36 cellular contexts compared by ENCODE assay signal in genomic region chr2:16173893-16174692, GRCh38.
"Had no signal": no experiment of that assay in that cellular context is flagged by ENCODE, and none has a peak within 500 bp of the region (broad histone marks: within the 10 kb centered on the region; RNA-seq: fewer than 3 reads in every experiment).

No MANE protein-coding gene starts in this region.

- H3K36me3 Mint-ChIP-seq: activated CD4-positive, alpha-beta memory T cell treated with anti-CD3 and anti-CD28 coated beads for 36 hours; activated naive CD4-positive, alpha-beta T cell treated with anti-CD3 and anti-CD28 coated beads, Interleukin-2, amount 50 U/mL, for 72 hours; activated naive CD8-positive, alpha-beta T cell treated with anti-CD3 and anti-CD28 coated beads for 36 hours; brain had no signal

- H3K4me1 ChIP-seq: adrenal gland had no signal

- H3K9me3 ChIP-seq: adrenal gland had no signal

- H3K27me3 Mint-ChIP-seq: activated B cell treated with CpG ODN at 0.5 μM for 24 hours; activated CD4-positive, alpha-beta memory T cell treated with anti-CD3 and anti-CD28 coated beads for 36 hours; activated CD4-positive, alpha-beta T cell treated with anti-CD3 and anti-CD28 coated beads, Interleukin-2, amount 10 ng/mL, durations not matched to agents 24 days and 14 days; activated CD8-positive, alpha-beta T cell treated with anti-CD3 and anti-CD28 coated beads for 36 hours; activated naive CD8-positive, alpha-beta T cell treated with anti-CD3 and anti-CD28 coated beads for 36 hours; activated T-helper 17 cell treated with anti-CD3 and anti-CD28 coated beads, Interleukin-2, amount 50 U/mL, for 72 hours; central memory CD8-positive, alpha-beta T cell had no signal

- H3K9me3 Mint-ChIP-seq: activated B cell treated with CpG ODN at 0.5 μM for 24 hours; activated CD4-positive, alpha-beta memory T cell treated with anti-CD3 and anti-CD28 coated beads for 36 hours; activated CD4-positive, alpha-beta T cell treated with anti-CD3 and anti-CD28 coated beads, Interleukin-2, amount 10 ng/mL, durations not matched to agents 24 days and 14 days; activated CD8-positive, alpha-beta T cell treated with anti-CD3 and anti-CD28 coated beads for 36 hours; activated naive CD4-positive, alpha-beta T cell treated with anti-CD3 and anti-CD28 coated beads for 36 hours; activated naive CD8-positive, alpha-beta T cell treated with anti-CD3 and anti-CD28 coated beads for 36 hours; activated T-cell treated with anti-CD3 and anti-CD28 coated beads, Interleukin-2, amount 50 U/mL, for 4 hours; activated T-cell treated with anti-CD3 and anti-CD28 coated beads, Interleukin-2, amount 50 U/mL, for 72 hours; activated T-helper 1 cell treated with anti-CD3 and anti-CD28 coated beads, Interleukin-12 subunit alpha, Interleukin-12 subunit beta, Interleukin-2, Interleukin-4 antibody, amounts not matched to agents 30 ng/mL and 10 ng/mL and 1 ng/mL, durations not matched to agents 14 hours and 24 hours and 36 hours; T-helper 1 cell treated with Interleukin-12 subunit alpha and Interleukin-12 subunit beta and Interleukin-4 antibody, amounts not matched to agents 30 μg/mL and 1 μg/mL, for 36 hours; T-helper 2 cell treated with Interferon-gamma antibody and Interleukin-4, amounts not matched to agents 5 μg/mL and 100 μg/mL, for 36 hours had no signal

- H3K4me1 Mint-ChIP-seq: activated B cell treated with CpG ODN at 0.5 μM for 24 hours; activated CD4-positive, alpha-beta T cell treated with anti-CD3 and anti-CD28 coated beads, Interleukin-2, amount 10 ng/mL, durations not matched to agents 24 days and 14 days; activated naive CD8-positive, alpha-beta T cell treated with anti-CD3 and anti-CD28 coated beads for 36 hours; activated T-helper 17 cell treated with anti-CD3 and anti-CD28 coated beads, Interleukin-2, amount 50 U/mL, for 72 hours; brain; central memory CD8-positive, alpha-beta T cell had no signal

- H3K27ac ChIP-seq: adrenal gland, cardiac muscle cell, VCaP had no signal

- ATAC-seq: activated CD8-positive, alpha-beta T cell treated with anti-CD3 and anti-CD28 coated beads for 36 hours; activated naive CD4-positive, alpha-beta T cell treated with anti-CD3 and anti-CD28 coated beads, Interleukin-2, amount 50 U/mL, for 72 hours; activated T-cell treated with anti-CD3 and anti-CD28 coated beads, Interleukin-2, amount 50 U/mL, for 4 hours; activated T-cell treated with anti-CD3 and anti-CD28 coated beads, Interleukin-2, amount 50 U/mL, for 72 hours; activated T-helper 17 cell treated with anti-CD3 and anti-CD28 coated beads, Interleukin-2, amount 50 U/mL, for 72 hours had no signal

- DNase-seq: activated B cell treated with CpG ODN at 0.5 μM for 24 hours; activated CD4-positive, alpha-beta memory T cell treated with anti-CD3 and anti-CD28 coated beads for 36 hours; activated CD4-positive, alpha-beta T cell treated with anti-CD3 and anti-CD28 coated beads for 4 hours; activated CD4-positive, alpha-beta T cell treated with anti-CD3 and anti-CD28 coated beads, Interleukin-2, amount 10 ng/mL, durations not matched to agents 24 days and 14 days; activated CD4-positive, alpha-beta T cell treated with anti-CD3 and anti-CD28 coated beads, Interleukin-2, amount 50 U/mL, for 1 hour; activated CD4-positive, alpha-beta T cell treated with anti-CD3 and anti-CD28 coated beads, Interleukin-2, amount 50 U/mL, for 4 hours; activated CD4-positive, CD25-positive, alpha-beta regulatory T cell treated with anti-CD3 and anti-CD28 coated beads, Interleukin-2, amount 50 U/mL, for 72 hours; activated CD8-positive, alpha-beta memory T cell treated with anti-CD3 and anti-CD28 coated beads, Interleukin-2, amount 50 U/mL, for 4 hours; activated CD8-positive, alpha-beta T cell treated with anti-CD3 and anti-CD28 coated beads for 36 hours; activated effector memory CD4-positive, alpha-beta T cell treated with anti-CD3 and anti-CD28 coated beads, Interleukin-2, amount 50 U/mL, for 16 hours; activated gamma-delta T cell treated with Interleukin-2 at 50 U/mL for 16 hours; activated naive CD4-positive, alpha-beta T cell; activated naive CD4-positive, alpha-beta T cell treated with anti-CD3 and anti-CD28 coated beads for 36 hours; activated naive CD4-positive, alpha-beta T cell treated with anti-CD3 and anti-CD28 coated beads, Interleukin-2, amount 50 U/mL, for 16 hours; activated naive CD8-positive, alpha-beta T cell treated with anti-CD3 and anti-CD28 coated beads for 36 hours; activated T-cell treated with anti-CD3 and anti-CD28 coated beads for 4 hours; activated T-cell treated with anti-CD3 and anti-CD28 coated beads, Interleukin-2, amount 50 U/mL, for 1 hour; activated T-cell treated with anti-CD3 and anti-CD28 coated beads, Interleukin-2, amount 50 U/mL, for 4 hours; activated T-cell treated with anti-CD3 and anti-CD28 coated beads, Interleukin-2, amount 50 U/mL, for 72 hours; adrenal gland; amniotic stem cell; aorta; caudate nucleus; cerebellar nuclear complex; T-helper 1 cell; T-helper 2 cell; T-helper 9 cell had no signal

- H3K27me3 ChIP-seq: adrenal gland, cardiac muscle cell had no signal

- H3K4me3 Mint-ChIP-seq: activated B cell treated with CpG ODN at 0.5 μM for 24 hours; activated CD4-positive, alpha-beta memory T cell treated with anti-CD3 and anti-CD28 coated beads for 36 hours; activated CD4-positive, alpha-beta T cell treated with anti-CD3 and anti-CD28 coated beads, Interleukin-2, amount 10 ng/mL, durations not matched to agents 24 days and 14 days; activated CD8-positive, alpha-beta T cell treated with anti-CD3 and anti-CD28 coated beads for 36 hours; activated naive CD4-positive, alpha-beta T cell treated with anti-CD3 and anti-CD28 coated beads for 36 hours; activated naive CD8-positive, alpha-beta T cell treated with anti-CD3 and anti-CD28 coated beads for 36 hours; activated T-cell treated with anti-CD3 and anti-CD28 coated beads, Interleukin-2, amount 50 U/mL, for 4 hours; activated T-cell treated with anti-CD3 and anti-CD28 coated beads, Interleukin-2, amount 50 U/mL, for 72 hours; activated T-helper 1 cell treated with anti-CD3 and anti-CD28 coated beads, Interleukin-12 subunit alpha, Interleukin-12 subunit beta, Interleukin-2, Interleukin-4 antibody, amounts not matched to agents 30 ng/mL and 10 ng/mL and 1 ng/mL, durations not matched to agents 14 hours and 24 hours and 36 hours; activated T-helper 17 cell treated with anti-CD3 and anti-CD28 coated beads, Interleukin-2, amount 50 U/mL, for 72 hours; brain; central memory CD8-positive, alpha-beta T cell; T-helper 1 cell treated with Interleukin-12 subunit alpha and Interleukin-12 subunit beta and Interleukin-4 antibody, amounts not matched to agents 30 μg/mL and 1 μg/mL, for 36 hours; T-helper 2 cell treated with Interferon-gamma antibody and Interleukin-4, amounts not matched to agents 5 μg/mL and 100 μg/mL, for 36 hours had no signal

- H3K27ac Mint-ChIP-seq: activated B cell treated with CpG ODN at 0.5 μM for 24 hours; activated CD4-positive, alpha-beta memory T cell treated with anti-CD3 and anti-CD28 coated beads for 36 hours; activated CD4-positive, alpha-beta T cell treated with anti-CD3 and anti-CD28 coated beads, Interleukin-2, amount 10 ng/mL, durations not matched to agents 24 days and 14 days; activated CD8-positive, alpha-beta T cell treated with anti-CD3 and anti-CD28 coated beads for 36 hours; activated naive CD4-positive, alpha-beta T cell treated with anti-CD3 and anti-CD28 coated beads for 36 hours; activated naive CD4-positive, alpha-beta T cell treated with anti-CD3 and anti-CD28 coated beads, Interleukin-2, amount 50 U/mL, for 72 hours; activated naive CD8-positive, alpha-beta T cell treated with anti-CD3 and anti-CD28 coated beads for 36 hours; activated T-cell treated with anti-CD3 and anti-CD28 coated beads, Interleukin-2, amount 50 U/mL, for 72 hours; activated T-helper 1 cell treated with anti-CD3 and anti-CD28 coated beads, Interleukin-12 subunit alpha, Interleukin-12 subunit beta, Interleukin-2, Interleukin-4 antibody, amounts not matched to agents 30 ng/mL and 10 ng/mL and 1 ng/mL, durations not matched to agents 14 hours and 24 hours and 36 hours; activated T-helper 17 cell treated with anti-CD3 and anti-CD28 coated beads, Interleukin-2, amount 50 U/mL, for 72 hours; brain; T-helper 1 cell treated with Interleukin-12 subunit alpha and Interleukin-12 subunit beta and Interleukin-4 antibody, amounts not matched to agents 30 μg/mL and 1 μg/mL, for 36 hours; T-helper 2 cell treated with Interferon-gamma antibody and Interleukin-4, amounts not matched to agents 5 μg/mL and 100 μg/mL, for 36 hours had no signal

- H3K36me3 ChIP-seq: adrenal gland, cardiac muscle cell had no signal

- H3K4me3 ChIP-seq: adrenal gland, cardiac muscle cell had no signal
